8 cellular contexts compared by ENCODE assay signal in the genomic region with DNA sequence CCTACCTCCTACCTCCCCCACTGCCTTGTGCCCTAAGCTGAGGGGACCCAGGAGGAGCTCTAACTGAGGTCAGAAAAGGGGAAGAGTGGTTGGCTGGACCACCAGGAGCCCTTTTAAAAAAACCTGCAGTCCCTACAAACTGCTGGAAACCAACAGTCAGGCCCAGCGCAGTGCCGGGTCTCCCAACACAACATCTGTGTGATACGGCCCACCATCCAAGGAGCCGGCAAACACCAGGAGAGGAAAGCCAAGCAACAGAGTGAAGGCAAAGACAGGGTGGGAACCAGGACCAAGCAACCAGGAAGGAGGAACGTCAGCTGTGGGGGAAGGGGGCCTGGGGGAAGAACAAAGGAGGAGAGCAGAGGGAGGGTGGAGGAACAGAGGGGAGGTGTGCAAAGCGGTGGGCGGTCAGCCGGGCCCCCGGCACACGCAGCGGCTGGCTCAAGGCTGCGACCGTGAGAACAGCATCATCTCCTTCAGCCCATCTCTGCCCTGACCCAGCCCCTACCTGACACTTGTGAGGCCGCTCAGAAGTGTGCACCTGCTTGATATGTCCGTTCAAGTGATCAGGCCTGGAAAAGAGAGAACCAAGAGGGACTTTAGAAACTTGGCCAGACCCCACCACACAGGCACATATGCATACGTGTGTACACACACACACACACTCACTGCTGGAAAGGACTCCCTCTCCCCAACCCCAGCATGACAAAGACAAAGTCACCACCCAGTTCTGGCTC. TPM values are rescaled to one million over a fixed set of nuclear protein-coding genes. Genes with fewer than 3 reads are reported as not detected.
DNase-seq lines count a peak whose midpoint lies in the region; ATAC-seq and TF ChIP-seq lines count a peak whose summit lies in the region.

No MANE protein-coding gene starts in this region.

- H3K4me1 Mint-ChIP-seq in CD14-positive monocyte (peaks cover 50% of the 10 kb centered on the region), IgD-negative memory B cell (peaks cover 19 to 40% (median 30%) of the 10 kb centered on the region in 3 donors), neural progenitor cell (peaks cover 60% of the 10 kb centered on the region)

- H3K9me3 Mint-ChIP-seq in CD14-positive monocyte (no peaks in the 10 kb centered on the region), IgD-negative memory B cell (no peaks in the 10 kb centered on the region), neural progenitor cell (no peaks in the 10 kb centered on the region)

- H3K4me3 ChIP-seq in neural progenitor cell = peak overlapping the region; percentile 71

- no peaks in the 10 kb centered on the region for H3K9me3 ChIP-seq in neural progenitor cell (ENCODE audit: low read depth)

- H3K4me3 Mint-ChIP-seq in CD14-positive monocyte (peak overlapping the region; percentile 4 to 90), IgD-negative memory B cell (peak overlapping the region; percentile 38 to 91 (median 79)), neural progenitor cell (peak overlapping the region; percentile 88)

- peaks cover 61% of the 10 kb centered on the region for H3K4me1 ChIP-seq in neural progenitor cell

- H3K27me3 Mint-ChIP-seq in CD14-positive monocyte (ENCODE audit: low read depth in 3 of 3) = peaks cover 0 to 2% (median 1%) of the 10 kb centered on the region in 3 donors
- H3K27me3 Mint-ChIP-seq in IgD-negative memory B cell = no peaks in the 10 kb centered on the region
- peaks cover 5% of the 10 kb centered on the region for H3K27me3 Mint-ChIP-seq in neural progenitor cell (ENCODE audit: insufficient read depth, low read depth)

- no peak for ATAC-seq in HG03469 (IDR thresholded peaks at IDR 0.05; ENCODE audit: unreplicated experiment)

- peaks cover 58% of the 10 kb centered on the region for H4K20me1 ChIP-seq in neural progenitor cell (ENCODE audit: low read depth)

- H3K27me3 ChIP-seq in neural progenitor cell = no peaks in the 10 kb centered on the region

- no peaks in the 10 kb centered on the region for H3K36me3 ChIP-seq in neural progenitor cell

- TF ChIP-seq CTCF in CD14-positive monocyte (IDR thresholded peaks at IDR 0.05) = no peak
- no peak for TF ChIP-seq CTCF in neural progenitor cell (IDR thresholded peaks at IDR 0.05)

- H3F3A ChIP-seq in neural progenitor cell (ENCODE audit: low read depth) = peaks cover 40% of the 10 kb centered on the region

- H3K79me2 ChIP-seq in neural progenitor cell (ENCODE audit: low read depth) = peaks cover 90% of the 10 kb centered on the region

- DNase-seq in CD14-positive monocyte (ENCODE audit: low spot score) (no peak), ecto neural progenitor cell (ENCODE audit: low spot score) (peak; percentile 63), neural progenitor cell (ENCODE audit: low spot score) (peak; percentile 47), cerebellar cortex (ENCODE audit: low spot score) (no peak), dedifferentiated amniotic fluid mesenchymal stem cell (ENCODE audit: extremely low spot score) (no peak), HPDE6-E6E7 (ENCODE audit: extremely low spot score) (no peak)

- H3K36me3 Mint-ChIP-seq in CD14-positive monocyte = peaks cover 51 to 59% of the 10 kb centered on the region in 2 donors
- no peaks in the 10 kb centered on the region for H3K36me3 Mint-ChIP-seq in IgD-negative memory B cell
- H3K36me3 Mint-ChIP-seq in neural progenitor cell = peaks cover 23% of the 10 kb centered on the region

- peak overlapping the region; percentile 91 for H3K4me2 ChIP-seq in neural progenitor cell

- peak overlapping the region in 2 of 7 donors; percentile 22 to 52 for H3K27ac Mint-ChIP-seq in CD14-positive monocyte
- peak overlapping the region in 2 of 3 donors; percentile 85 to 94 for H3K27ac Mint-ChIP-seq in IgD-negative memory B cell
- peak overlapping the region; percentile 97 for H3K27ac Mint-ChIP-seq in neural progenitor cell

- peak overlapping the region; percentile 95 for H3K27ac ChIP-seq in neural progenitor cell

- H2AFZ ChIP-seq in neural progenitor cell (replicated peaks) = no peak overlapping the region

- peak overlapping the region; percentile 49 for H3K9ac ChIP-seq in neural progenitor cell

- intact Hi-C loops in CD14-positive monocyte (cut with micrococcal nuclease) = loop anchor here in 1 of 2 donors (10.0 kb wide), 1 partner anchor 292 kb away; no protein-coding TSS in a partner anchor

RNA-seq across cellular contexts. Expression of a gene that starts 3.6 kb away (rescaled TPM):
- polyA plus RNA-seq in CD14-positive monocyte (1 to 10 TPM; 1.8 to 2.0 TPM), IgD-negative memory B cell (11.5 TPM)
- total RNA-seq in neural progenitor cell (ENCODE audit: low replicate concordance) = 28.6 and 55.3 TPM in 2 replicates

RNA-seq across cellular contexts. Expression of a gene that starts 50.3 kb away (rescaled TPM):
- 10 to 100 TPM; 21.8 to 21.9 TPM for polyA plus RNA-seq in CD14-positive monocyte
- polyA plus RNA-seq in IgD-negative memory B cell = 88.7 TPM
- total RNA-seq in neural progenitor cell (ENCODE audit: low replicate concordance) = 4.5 and 4.7 TPM in 2 replicates

RNA-seq across cellular contexts. Expression of a gene that starts 56.8 kb away (rescaled TPM):
- 10 to 100 TPM; 68.2 to 81.3 TPM for polyA plus RNA-seq in CD14-positive monocyte
- polyA plus RNA-seq in IgD-negative memory B cell = 88.7 TPM
- 70.9 and 78.9 TPM in 2 replicates for total RNA-seq in neural progenitor cell (ENCODE audit: low replicate concordance)

Comparison
In these comparisons a context has a peak if more than half of its experiments do, and no peak if none do; other contexts are left out.
1. DNase-seq: peak in ecto neural progenitor cell (single experiment) and neural progenitor cell (single experiment); none in CD14-positive monocyte (single experiment), cerebellar cortex (single experiment), dedifferentiated amniotic fluid mesenchymal stem cell (single experiment) and HPDE6-E6E7 (single experiment).
2. Peak in every context shown above with its lines, with median percentiles within 50 percentile points of each other: H3K4me3 Mint-ChIP-seq.